In the genomic region with DNA sequence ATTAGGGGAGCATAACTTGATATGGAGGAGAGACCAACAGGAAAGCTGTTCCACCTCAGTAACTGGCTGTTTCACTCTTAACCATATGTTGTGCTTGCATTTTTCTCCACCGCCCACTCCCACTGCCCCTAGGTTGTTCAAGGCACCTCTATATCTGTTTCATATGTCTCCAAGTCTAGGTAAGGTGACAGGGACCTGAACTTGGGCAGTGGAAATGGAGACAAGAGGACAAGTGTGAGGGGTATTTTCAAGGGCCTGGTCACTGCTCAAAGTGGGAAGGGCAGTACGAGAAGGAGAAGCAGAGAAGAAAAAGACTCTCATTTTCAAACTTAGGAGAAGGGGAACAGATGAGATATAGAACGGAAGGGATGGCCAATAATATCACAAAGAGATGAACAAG, we compare ENCODE assay signal across 11 cellular contexts. TPM values are rescaled to one million over a fixed set of nuclear protein-coding genes. Genes with fewer than 3 reads are reported as not detected.
DNase-seq lines count a peak whose midpoint lies in the region; ATAC-seq and TF ChIP-seq lines count a peak whose summit lies in the region.
"Had no signal": no experiment of that assay in that cellular context is flagged by ENCODE, and none has a peak within 500 bp of the region (broad histone marks: within the 10 kb centered on the region; RNA-seq: fewer than 3 reads in every experiment).

No MANE protein-coding gene starts in this region.

- peaks cover 11% of the 10 kb centered on the region; the same call in 1 of the 2 replicates for H3K36me3 ChIP-seq in HUES48 (ENCODE audit: control insufficient read depth, insufficient read depth, low read length)
- H3K36me3 ChIP-seq: uterus had no signal

- TF ChIP-seq CTCF in epithelial cell of esophagus (IDR thresholded peaks at IDR 0.05; ENCODE audit: insufficient read depth, low read depth, low read length, missing control alignments), result no peak
- TF ChIP-seq CTCF in HFFc6 (IDR thresholded peaks at IDR 0.05), result no peak

- peaks cover 19% of the 10 kb centered on the region for H3K4me1 Mint-ChIP-seq in activated CD4-positive, alpha-beta memory T cell treated with anti-CD3 and anti-CD28 coated beads for 36 hours (ENCODE audit: low read depth)
- H3K4me1 Mint-ChIP-seq in activated CD4-positive, alpha-beta memory T cell treated with anti-CD3 and anti-CD28 coated beads, Interleukin-2, amount 10 ng/mL, durations not matched to agents 7 days and 5 days, result peaks cover 27% of the 10 kb centered on the region
- H3K4me1 Mint-ChIP-seq in T-cell, result peaks cover 8 to 28% (median 27%) of the 10 kb centered on the region in 3 donors
- no peaks in the 10 kb centered on the region for H3K4me1 Mint-ChIP-seq in HFFc6 (ENCODE audit: low read depth)

- peaks cover 17% of the 10 kb centered on the region for H3K36me3 Mint-ChIP-seq in activated CD4-positive, alpha-beta memory T cell treated with anti-CD3 and anti-CD28 coated beads for 36 hours
- peaks cover 24% of the 10 kb centered on the region for H3K36me3 Mint-ChIP-seq in activated CD4-positive, alpha-beta memory T cell treated with anti-CD3 and anti-CD28 coated beads, Interleukin-2, amount 10 ng/mL, durations not matched to agents 7 days and 5 days (ENCODE audit: low read depth)
- peaks cover 18% of the 10 kb centered on the region for H3K36me3 Mint-ChIP-seq in T-cell
- H3K36me3 Mint-ChIP-seq in HFFc6 (ENCODE audit: low read depth), result peaks cover 3% of the 10 kb centered on the region; the same call in 1 of the 2 replicates

- DNase-seq in activated CD4-positive, alpha-beta memory T cell treated with anti-CD3 and anti-CD28 coated beads for 36 hours, result peak; percentile 53
- DNase-seq in activated CD4-positive, alpha-beta memory T cell treated with anti-CD3 and anti-CD28 coated beads, Interleukin-2, amount 10 ng/mL, durations not matched to agents 7 days and 5 days, result no peak
- DNase-seq in epithelial cell of esophagus (ENCODE audit: low read depth) (no peak), T-cell (no peak), HFFc6 (no peak)
- DNase-seq in stimulated activated CD4-positive, alpha-beta T cell treated with anti-CD3 and anti-CD28 coated beads, Interleukin-4, amount 100 ng/mL, for 24 hours, result peak; percentile 30
- DNase-seq: NCI-H2171, retina had no signal

- H3K27me3 ChIP-seq in HUES48 (ENCODE audit: control insufficient read depth, insufficient read depth, low read length), result no peaks in the 10 kb centered on the region
- H3K27me3 ChIP-seq: uterus had no signal

- H3K4me3 ChIP-seq in HUES48 (ENCODE audit: low read depth, low read length), result peak overlapping the region; percentile 81
- peak overlapping the region; percentile 88 for H3K4me3 ChIP-seq in epithelial cell of esophagus (ENCODE audit: low read length)

- POLR2A ChIA-PET in activated CD4-positive, alpha-beta memory T cell treated with anti-CD3 and anti-CD28 coated beads for 36 hours (lab: Charles Lee), result interaction anchor here (1.2 to 3.7 kb wide), 6 partner anchors 11 to 56 kb away, joined by 3 to 25 read pairs (median 8); no protein-coding TSS in a partner anchor
- POLR2A ChIA-PET in activated CD4-positive, alpha-beta memory T cell treated with anti-CD3 and anti-CD28 coated beads, Interleukin-2, amount 10 ng/mL, durations not matched to agents 7 days and 5 days (lab: Charles Lee), result interaction anchor here (1.0 to 8.6 kb wide), 12 partner anchors 10 to 942 kb away, joined by 3 to 221 read pairs (median 4); a partner anchor contains a TSS
- POLR2A ChIA-PET in T-cell (lab: Charles Lee), result interaction anchor here in 1 of 2 donors (1.1 to 1.6 kb wide), 4 partner anchors 20 to 57 kb away, joined by 3 to 56 read pairs (median 8); no protein-coding TSS in a partner anchor

- H3K4me3 Mint-ChIP-seq in activated CD4-positive, alpha-beta memory T cell treated with anti-CD3 and anti-CD28 coated beads for 36 hours, result no peak overlapping the region
- H3K4me3 Mint-ChIP-seq in activated CD4-positive, alpha-beta memory T cell treated with anti-CD3 and anti-CD28 coated beads, Interleukin-2, amount 10 ng/mL, durations not matched to agents 7 days and 5 days, result no peak overlapping the region
- H3K4me3 Mint-ChIP-seq in T-cell, result no peak overlapping the region
- H3K4me3 Mint-ChIP-seq in HFFc6, result no peak overlapping the region

- no peaks in the 10 kb centered on the region for H3K27me3 Mint-ChIP-seq in activated CD4-positive, alpha-beta memory T cell treated with anti-CD3 and anti-CD28 coated beads for 36 hours
- no peaks in the 10 kb centered on the region for H3K27me3 Mint-ChIP-seq in activated CD4-positive, alpha-beta memory T cell treated with anti-CD3 and anti-CD28 coated beads, Interleukin-2, amount 10 ng/mL, durations not matched to agents 7 days and 5 days
- H3K27me3 Mint-ChIP-seq in T-cell (no peaks in the 10 kb centered on the region), HFFc6 (ENCODE audit: insufficient read depth) (peaks cover 3% of the 10 kb centered on the region)

- intact Hi-C loops in activated CD4-positive, alpha-beta memory T cell treated with anti-CD3 and anti-CD28 coated beads for 36 hours (cut with micrococcal nuclease), result loop anchor here (1.0 to 5.0 kb wide), 7 partner anchors 8 to 1442 kb away; a partner anchor contains a TSS

- ATAC-seq in T-cell (replicated peaks in 1 of 4) (no peak), GM18502 (IDR thresholded peaks at IDR 0.05; ENCODE audit: poor library complexity, unreplicated experiment) (no peak)

- 0 out of 2 replicates have a peak overlapping the region, but pooled peaks have one; percentile 21 for H3K9ac ChIP-seq in HUES48 (ENCODE audit: low read depth, low read length)

- no peak overlapping the region for H3K27ac Mint-ChIP-seq in activated CD4-positive, alpha-beta memory T cell treated with anti-CD3 and anti-CD28 coated beads for 36 hours
- no peak overlapping the region for H3K27ac Mint-ChIP-seq in activated CD4-positive, alpha-beta memory T cell treated with anti-CD3 and anti-CD28 coated beads, Interleukin-2, amount 10 ng/mL, durations not matched to agents 7 days and 5 days
- H3K27ac Mint-ChIP-seq in T-cell (no peak overlapping the region), HFFc6 (no peak overlapping the region)

- CTCF ChIA-PET in activated CD4-positive, alpha-beta memory T cell treated with anti-CD3 and anti-CD28 coated beads for 36 hours (lab: Charles Lee), result interaction anchor here (1.5 kb wide), 2 partner anchors 37 to 49 kb away, joined by 4 to 8 read pairs; no protein-coding TSS in a partner anchor
- CTCF ChIA-PET in activated CD4-positive, alpha-beta memory T cell treated with anti-CD3 and anti-CD28 coated beads, Interleukin-2, amount 10 ng/mL, durations not matched to agents 7 days and 5 days (lab: Charles Lee), result interaction anchor here (1.2 to 1.7 kb wide), 2 partner anchors 48 to 140 kb away, joined by 5 to 10 read pairs; no protein-coding TSS in a partner anchor
- CTCF ChIA-PET in T-cell (lab: Charles Lee), result interaction anchor here in 1 of 2 donors (1.3 to 1.7 kb wide), 2 partner anchors 38 to 51 kb away, joined by 5 to 6 read pairs; no protein-coding TSS in a partner anchor

- H3K4me1 ChIP-seq in HUES48 (ENCODE audit: control insufficient read depth, insufficient read depth, low read length), result peaks cover 67% of the 10 kb centered on the region

- H3K9me3 ChIP-seq in HUES48 (ENCODE audit: control insufficient read depth, insufficient read depth, low read length), result no peaks in the 10 kb centered on the region
- H3K9me3 ChIP-seq: uterus had no signal

- no peaks in the 10 kb centered on the region for H3K9me3 Mint-ChIP-seq in activated CD4-positive, alpha-beta memory T cell treated with anti-CD3 and anti-CD28 coated beads for 36 hours
- no peaks in the 10 kb centered on the region for H3K9me3 Mint-ChIP-seq in activated CD4-positive, alpha-beta memory T cell treated with anti-CD3 and anti-CD28 coated beads, Interleukin-2, amount 10 ng/mL, durations not matched to agents 7 days and 5 days
- H3K9me3 Mint-ChIP-seq in T-cell, result no peaks in the 10 kb centered on the region
- no peaks in the 10 kb centered on the region for H3K9me3 Mint-ChIP-seq in HFFc6

- H3K27ac ChIP-seq in HUES48 (ENCODE audit: low read depth, low read length), result no peak overlapping the region

RNA-seq across cellular contexts. Expression of a gene that starts 3.1 kb away (rescaled TPM):
- 100 to 1,000 TPM; 142 TPM for total RNA-seq in activated CD4-positive, alpha-beta memory T cell treated with anti-CD3 and anti-CD28 coated beads for 36 hours
- 100 to 1,000 TPM; 209 to 214 TPM for total RNA-seq in activated CD4-positive, alpha-beta memory T cell treated with anti-CD3 and anti-CD28 coated beads, Interleukin-2, amount 10 ng/mL, durations not matched to agents 7 days and 5 days
- 100 to 1,000 TPM; 273 to 321 (median 286) TPM for total RNA-seq in T-cell
- total RNA-seq in HFFc6 (2021; fragmentation: NEBNext Ultra II Directional; extraction: Animal tissue kit (Norgen Biotek cat#: 25700)), result 10 to 100 TPM; 78.2 to 98.5 (median 88.6) TPM

Comparison
In these comparisons a context has a peak if more than half of its experiments do, and no peak if none do; other contexts are left out.
1. DNase-seq: peak in activated CD4-positive, alpha-beta memory T cell treated with anti-CD3 and anti-CD28 coated beads for 36 hours (single experiment) and stimulated activated CD4-positive, alpha-beta T cell treated with anti-CD3 and anti-CD28 coated beads, Interleukin-4, amount 100 ng/mL, for 24 hours (single experiment); none in activated CD4-positive, alpha-beta memory T cell treated with anti-CD3 and anti-CD28 coated beads, Interleukin-2, amount 10 ng/mL, durations not matched to agents 7 days and 5 days (single experiment), epithelial cell of esophagus (single experiment), T-cell (0 of 34) and HFFc6 (single experiment).